Comparison of ENCODE assay signal across 29 cellular contexts in the genomic region with DNA sequence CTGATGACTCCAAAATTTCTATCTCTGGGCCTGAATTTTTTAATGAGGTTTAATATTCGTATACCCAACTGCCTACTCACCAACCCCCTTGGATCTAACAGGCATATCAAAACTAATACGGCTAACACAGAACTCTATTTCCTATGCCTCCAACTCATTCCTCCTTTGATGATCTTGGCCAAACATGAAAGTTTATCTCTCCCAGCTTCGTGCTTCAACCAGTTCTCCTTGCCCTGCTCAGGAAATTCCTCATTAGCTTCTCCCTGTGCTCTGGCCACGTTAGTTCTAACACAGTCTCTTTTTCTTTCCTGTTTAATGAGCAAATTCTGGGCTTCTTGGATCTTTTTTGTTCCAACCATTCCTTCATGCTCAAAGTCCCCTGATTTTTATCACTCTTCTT.
"Had no signal": no experiment of that assay in that cellular context is flagged by ENCODE, and none has a peak within 500 bp of the region (broad histone marks: within the 10 kb centered on the region; RNA-seq: fewer than 3 reads in every experiment).

No MANE protein-coding gene starts in this region.

- H3K4me1 ChIP-seq: left lung, right atrium auricular region, right lobe of liver, testis, thyroid gland, transverse colon, upper lobe of left lung, vagina had no signal

- H3K9me3 ChIP-seq: left lung, mucosa of descending colon, ovary, right atrium auricular region, right lobe of liver, testis, thyroid gland, transverse colon, upper lobe of left lung, vagina had no signal

- H3K27ac Mint-ChIP-seq: immature natural killer cell; memory B cell; naive thymus-derived CD4-positive, alpha-beta T cell; natural killer cell treated with Interleukin-12 subunit alpha and Interleukin-12 subunit beta and Interleukin-15 and Interleukin-18, amount 100 ng/mL, for 72 hours; progenitor cell of endocrine pancreas; stimulated activated memory B cell treated with anti-CD40 and anti-IgM and Interleukin-4, amounts not matched to agents 10 μg/mL and 1 μg/mL and 100 μg/mL, for 72 hours; stimulated activated naive CD8-positive, alpha-beta T cell treated with anti-CD3 and anti-CD28 coated beads, Interleukin-15, amount 100 ng/mL, for 72 hours had no signal

- H3K4me3 ChIP-seq: left lung, lung, mucosa of descending colon, ovary, right atrium auricular region, right lobe of liver, smooth muscle cell, testis, thyroid gland, transverse colon, upper lobe of left lung, vagina had no signal

- H3K27me3 ChIP-seq: left lung, ovary, right atrium auricular region, right lobe of liver, testis, thyroid gland, transverse colon, upper lobe of left lung, vagina had no signal

- H3K4me3 Mint-ChIP-seq: immature natural killer cell; memory B cell; naive thymus-derived CD4-positive, alpha-beta T cell; natural killer cell treated with Interleukin-12 subunit alpha and Interleukin-12 subunit beta and Interleukin-15 and Interleukin-18, amount 100 ng/mL, for 72 hours; stimulated activated memory B cell treated with anti-CD40 and anti-IgM and Interleukin-4, amounts not matched to agents 10 μg/mL and 1 μg/mL and 100 μg/mL, for 72 hours; stimulated activated naive CD8-positive, alpha-beta T cell treated with anti-CD3 and anti-CD28 coated beads, Interleukin-15, amount 100 ng/mL, for 72 hours had no signal

- H3K36me3 Mint-ChIP-seq: immature natural killer cell; memory B cell; naive thymus-derived CD4-positive, alpha-beta T cell; natural killer cell treated with Interleukin-12 subunit alpha and Interleukin-12 subunit beta and Interleukin-15 and Interleukin-18, amount 100 ng/mL, for 72 hours; stimulated activated memory B cell treated with anti-CD40 and anti-IgM and Interleukin-4, amounts not matched to agents 10 μg/mL and 1 μg/mL and 100 μg/mL, for 72 hours had no signal

- H3K36me3 ChIP-seq: left lung, ovary, right atrium auricular region, right lobe of liver, thyroid gland, transverse colon, upper lobe of left lung, vagina had no signal

- H3K4me2 ChIP-seq: smooth muscle cell had no signal

- FAIRE-seq: kidney had no signal

- H3K27me3 Mint-ChIP-seq: natural killer cell treated with Interleukin-12 subunit alpha and Interleukin-12 subunit beta and Interleukin-15 and Interleukin-18, amount 100 ng/mL, for 72 hours; progenitor cell of endocrine pancreas; stimulated activated memory B cell treated with anti-CD40 and anti-IgM and Interleukin-4, amounts not matched to agents 10 μg/mL and 1 μg/mL and 100 μg/mL, for 72 hours; stimulated activated naive CD8-positive, alpha-beta T cell treated with anti-CD3 and anti-CD28 coated beads, Interleukin-15, amount 100 ng/mL, for 72 hours had no signal

- H3K4me1 Mint-ChIP-seq: immature natural killer cell; memory B cell; naive thymus-derived CD4-positive, alpha-beta T cell; stimulated activated memory B cell treated with anti-CD40 and anti-IgM and Interleukin-4, amounts not matched to agents 10 μg/mL and 1 μg/mL and 100 μg/mL, for 72 hours; stimulated activated naive CD8-positive, alpha-beta T cell treated with anti-CD3 and anti-CD28 coated beads, Interleukin-15, amount 100 ng/mL, for 72 hours had no signal

- H3K27ac ChIP-seq: left lung, ovary, right atrium auricular region, right lobe of liver, testis, thyroid gland, transverse colon, upper lobe of left lung, vagina had no signal

- DNase-seq: hypothalamus; immature natural killer cell; kidney; left colon; left lung; midbrain; mucosa of descending colon; naive thymus-derived CD4-positive, alpha-beta T cell; ovary; right lobe of liver; stimulated activated CD4-positive, alpha-beta T cell treated with anti-CD3 and anti-CD28 coated beads, Interleukin-1b, Interleukin-23, amount 100 ng/mL, for 48 hours; stimulated activated CD4-positive, alpha-beta T cell treated with anti-CD3 and anti-CD28 coated beads, Interleukin-2, amount 100 ng/mL, for 48 hours; stimulated activated CD4-positive, alpha-beta T cell treated with anti-CD3 and anti-CD28 coated beads, Interleukin-4, amount 100 ng/mL, for 4 hours; stimulated activated CD8-positive, alpha-beta memory T cell treated with anti-CD3 and anti-CD28 coated beads, Interleukin-4, amount 100 ng/mL, for 48 hours; stimulated activated naive CD4-positive, alpha-beta T cell treated with Interleukin-2 at 50 U/mL for 16 hours; stimulated activated naive CD8-positive, alpha-beta T cell treated with anti-CD3 and anti-CD28 coated beads, Interleukin-15, amount 100 ng/mL, for 72 hours; substantia nigra; testis; thyroid gland; transverse colon; upper lobe of left lung had no signal
